In genomic region chr11:64887757-64888405, GRCh38 we compare ENCODE assay signal across 8 cellular contexts. TPM values are rescaled to one million over a fixed set of nuclear protein-coding genes. Genes with fewer than 3 reads are reported as not detected.
A peak's percentile ranks its signal among the peaks of the same experiment; 100 is the strongest.
DNase-seq lines count a peak whose midpoint lies in the region; ATAC-seq and TF ChIP-seq lines count a peak whose summit lies in the region.

No MANE protein-coding gene starts in this region.

- peaks cover 18% of the 10 kb centered on the region for H3K4me1 ChIP-seq in CD4-positive, CD25-positive, alpha-beta regulatory T cell (ENCODE audit: control insufficient read depth, insufficient read depth, low read length, poor library complexity, severe bottlenecking)
- H3K4me1 ChIP-seq in adrenal gland (replicated peaks in 1 of 2), result peaks cover 4 to 11% of the 10 kb centered on the region in 2 donors
- peaks cover 0 to 14% (median 12%) of the 10 kb centered on the region in 4 donors for H3K4me1 ChIP-seq in sigmoid colon

- intact Hi-C loops in adrenal gland (cut with DNase I), result no loop called here
- intact Hi-C loops in sigmoid colon (cut with DNase I), result loop anchor here (1.0 to 5.0 kb wide), 2 partner anchors 41 to 101 kb away; no protein-coding TSS in a partner anchor

- 7 to 22% (median 12%) methylated on average over 15 to 33 of the region's 34 CpGs for WGBS in adrenal gland, 4 donors
- whole genome bisulfite sequencing in sigmoid colon, 2 donors, result 5 to 14% methylated on average over 34 of the region's 34 CpGs

- peaks cover 0 to 2% (median 0%) of the 10 kb centered on the region in 7 donors for H3K9me3 Mint-ChIP-seq in CD4-positive, CD25-positive, alpha-beta regulatory T cell

- no peaks in the 10 kb centered on the region for H3K9me3 ChIP-seq in CD4-positive, CD25-positive, alpha-beta regulatory T cell (ENCODE audit: control insufficient read depth in 2 of 2, low read length in 2 of 2)
- H3K9me3 ChIP-seq in adrenal gland (replicated peaks in 1 of 3) (no peaks in the 10 kb centered on the region), sigmoid colon (no peaks in the 10 kb centered on the region)

- TF ChIP-seq CTCF in adrenal gland (IDR thresholded peaks at IDR 0.05) (peak; percentile 86 to 99 (median 94)), sigmoid colon (IDR thresholded peaks at IDR 0.05) (peak; percentile 94 to 100 (median 96))

- H3K4me1 Mint-ChIP-seq in CD4-positive, CD25-positive, alpha-beta regulatory T cell, result peaks cover 12 to 35% (median 23%) of the 10 kb centered on the region in 4 donors

- H3K36me3 Mint-ChIP-seq in CD4-positive, CD25-positive, alpha-beta regulatory T cell, result no peaks in the 10 kb centered on the region

- H3K27ac Mint-ChIP-seq in CD4-positive, CD25-positive, alpha-beta regulatory T cell, result peak overlapping the region; percentile 13 to 87 (median 80)

- H3K27me3 ChIP-seq in CD4-positive, CD25-positive, alpha-beta regulatory T cell (ENCODE audit: control insufficient read depth, insufficient read depth, low read length), result no peaks in the 10 kb centered on the region
- H3K27me3 ChIP-seq in adrenal gland (no peaks in the 10 kb centered on the region), sigmoid colon (no peaks in the 10 kb centered on the region)

- peak; percentile 78 to 85 (median 83) for DNase-seq in CD4-positive, CD25-positive, alpha-beta regulatory T cell
- DNase-seq in LHCN-M2 (ENCODE audit: low read depth), result peak; percentile 29
- peak; percentile 70 to 82 (median 80) for DNase-seq in T-helper 1 cell
- DNase-seq in adrenal gland, result peak; percentile 67 to 86 (median 79)
- DNase-seq in hypothalamus (lab: John Stamatoyannopoulos, UW), result peak in 45 of 51 donors; percentile 23 to 87 (median 63)
- DNase-seq in sigmoid colon, result peak; percentile 90

- no peaks in the 10 kb centered on the region for H3K36me3 ChIP-seq in CD4-positive, CD25-positive, alpha-beta regulatory T cell (ENCODE audit: control insufficient read depth, insufficient read depth, low read length)
- H3K36me3 ChIP-seq in adrenal gland (replicated peaks in 1 of 2), result no peaks in the 10 kb centered on the region
- no peaks in the 10 kb centered on the region for H3K36me3 ChIP-seq in sigmoid colon

- no peaks in the 10 kb centered on the region for H3K27me3 Mint-ChIP-seq in CD4-positive, CD25-positive, alpha-beta regulatory T cell

- H3K4me3 ChIP-seq in CD4-positive, CD25-positive, alpha-beta regulatory T cell (ENCODE audit: low read depth, low read length), result no peak overlapping the region
- H3K4me3 ChIP-seq in adrenal gland (peak overlapping the region in 1 of 4 donors; percentile 34), sigmoid colon (peak overlapping the region in 3 of 4 donors; percentile 13 to 37 (median 29))

- peak overlapping the region; percentile 41 for H3K27ac ChIP-seq in CD4-positive, CD25-positive, alpha-beta regulatory T cell (ENCODE audit: insufficient read depth, low read length, poor library complexity, severe bottlenecking)
- H3K27ac ChIP-seq in adrenal gland (peak overlapping the region in 1 of 5 donors; percentile 48), sigmoid colon (peak overlapping the region; percentile 68 to 81 (median 72))

- peak overlapping the region; percentile 80 to 90 (median 84) for H3K4me3 Mint-ChIP-seq in CD4-positive, CD25-positive, alpha-beta regulatory T cell

- TF ChIP-seq EP300 in sigmoid colon (IDR thresholded peaks at IDR 0.05), result no peak

- peak; percentile 82 to 84 for ATAC-seq in CD4-positive, CD25-positive, alpha-beta regulatory T cell (ENCODE audit: low read depth in 2 of 2)
- peak; percentile 66 for ATAC-seq in GM19452 (IDR thresholded peaks at IDR 0.05; ENCODE audit: unreplicated experiment)
- no peak for ATAC-seq in GM21528 (IDR thresholded peaks at IDR 0.05; ENCODE audit: low FRiP score, unreplicated experiment)

- TF ChIP-seq POLR2A in adrenal gland (IDR thresholded peaks at IDR 0.05) (no peak), sigmoid colon (IDR thresholded peaks at IDR 0.05) (peak in 1 of 2 donors; percentile 7)

RNA-seq across cellular contexts. Expression of gene EHD1, which starts 9.5 kb away (rescaled TPM):
- 201 TPM for total RNA-seq in CD4-positive, CD25-positive, alpha-beta regulatory T cell
- polyA plus RNA-seq in CD4-positive, CD25-positive, alpha-beta regulatory T cell, result 100 to 1,000 TPM; 180 to 223 (median 183) TPM
- 73.5 and 84.6 TPM in 2 replicates for total RNA-seq in LHCN-M2 (2014; rRNA removed)
- polyA plus RNA-seq in LHCN-M2 (2012), result 114 TPM
- 100 to 1,000 TPM in 1 of 8 donors, 10 to 100 TPM in 7; 38.5 to 107 (median 57.1) TPM for total RNA-seq in adrenal gland
- polyA plus RNA-seq in adrenal gland, result 10 to 100 TPM; 14.3 to 50.4 (median 20.0) TPM
- total RNA-seq in sigmoid colon, result 10 to 100 TPM; 38.5 to 73.1 (median 44.1) TPM
- polyA plus RNA-seq in sigmoid colon, result 10 to 100 TPM; 27.0 to 54.0 (median 29.4) TPM

RNA-seq across cellular contexts. Expression of gene ATG2A, which starts 29.1 kb away (rescaled TPM):
- total RNA-seq in CD4-positive, CD25-positive, alpha-beta regulatory T cell, result 234 TPM
- polyA plus RNA-seq in CD4-positive, CD25-positive, alpha-beta regulatory T cell, result 1 to 10 TPM; 5.8 to 8.0 (median 6.4) TPM
- 17.7 and 22.9 TPM in 2 replicates for total RNA-seq in LHCN-M2 (2014; rRNA removed)
- 12.6 TPM for polyA plus RNA-seq in LHCN-M2 (2012)
- 10 to 100 TPM; 27.2 to 43.5 (median 34.3) TPM for total RNA-seq in adrenal gland
- polyA plus RNA-seq in adrenal gland, result 10 to 100 TPM in 2 of 3 donors, 1 to 10 TPM in 1; 3.6 to 43.3 (median 32.4) TPM
- 10 to 100 TPM; 12.1 to 22.7 (median 14.4) TPM for total RNA-seq in sigmoid colon
- 10 to 100 TPM; 13.2 to 27.6 (median 19.4) TPM for polyA plus RNA-seq in sigmoid colon

RNA-seq across cellular contexts. Expression of gene PPP2R5B, which starts 36.6 kb away (rescaled TPM):
- total RNA-seq in CD4-positive, CD25-positive, alpha-beta regulatory T cell, result 34.5 TPM
- 1 to 10 TPM; 3.6 to 4.9 (median 3.8) TPM for polyA plus RNA-seq in CD4-positive, CD25-positive, alpha-beta regulatory T cell
- total RNA-seq in LHCN-M2 (2014; rRNA removed) (19.2 and 27.3 TPM in 2 replicates), adrenal gland (10 to 100 TPM; 11.4 to 26.6 (median 21.2) TPM), sigmoid colon (10 to 100 TPM; 17.8 to 27.3 (median 21.3) TPM)
- polyA plus RNA-seq in LHCN-M2 (2012), result 15.8 TPM
- polyA plus RNA-seq in adrenal gland (10 to 100 TPM; 10.7 to 51.3 (median 25.6) TPM), sigmoid colon (10 to 100 TPM; 15.6 to 23.4 (median 18.1) TPM)

RNA-seq across cellular contexts. Expression of gene CDC42BPG, which starts 43.4 kb away (rescaled TPM):
- 11.6 TPM for total RNA-seq in CD4-positive, CD25-positive, alpha-beta regulatory T cell
- polyA plus RNA-seq in CD4-positive, CD25-positive, alpha-beta regulatory T cell, result under 1 TPM in 2 of 4 donors, not detected in 2; 0.11 to 0.13 TPM
- total RNA-seq in LHCN-M2 (2014; rRNA removed) (0.11 TPM in 1 of 2 replicates, not detected in the other), adrenal gland (10 to 100 TPM in 2 of 8 donors, 1 to 10 TPM in 6; 4.9 to 12.9 (median 9.1) TPM), sigmoid colon (under 1 TPM in 3 of 4 donors, not detected in 1; 0.16 to 0.83 (median 0.36) TPM)
- polyA plus RNA-seq in LHCN-M2 (2012), result 0.06 TPM
- polyA plus RNA-seq in adrenal gland (1 to 10 TPM; 3.3 to 7.4 (median 4.9) TPM), sigmoid colon (10 to 100 TPM; 19.8 to 39.8 (median 20.8) TPM)

RNA-seq across cellular contexts. Expression of gene GPHA2, which starts 47.8 kb away (rescaled TPM):
- total RNA-seq in CD4-positive, CD25-positive, alpha-beta regulatory T cell, result not detected
- not detected for polyA plus RNA-seq in CD4-positive, CD25-positive, alpha-beta regulatory T cell
- total RNA-seq in LHCN-M2 (2014; rRNA removed), result not detected in 2 replicates
- polyA plus RNA-seq in LHCN-M2 (2012), result not detected
- total RNA-seq in adrenal gland, result not detected
- under 1 TPM in 1 of 3 donors, not detected in 2; 0.67 TPM for polyA plus RNA-seq in adrenal gland
- total RNA-seq in sigmoid colon, result 1 to 10 TPM in 1 of 4 donors, not detected in 3; 2.9 TPM
- polyA plus RNA-seq in sigmoid colon, result under 1 TPM in 1 of 3 donors, not detected in 2; 0.47 TPM

Comparison
In these comparisons a context has a peak if more than half of its experiments do, and no peak if none do; other contexts are left out.
1. DNase-seq: peak in every context shown above with its lines; median percentile 90 in sigmoid colon; 83 in CD4-positive, CD25-positive, alpha-beta regulatory T cell; 80 in T-helper 1 cell; 79 in adrenal gland; 63 in hypothalamus; 29 in LHCN-M2.